Comparison of ENCODE assay signal across 25 cellular contexts in the genomic region with DNA sequence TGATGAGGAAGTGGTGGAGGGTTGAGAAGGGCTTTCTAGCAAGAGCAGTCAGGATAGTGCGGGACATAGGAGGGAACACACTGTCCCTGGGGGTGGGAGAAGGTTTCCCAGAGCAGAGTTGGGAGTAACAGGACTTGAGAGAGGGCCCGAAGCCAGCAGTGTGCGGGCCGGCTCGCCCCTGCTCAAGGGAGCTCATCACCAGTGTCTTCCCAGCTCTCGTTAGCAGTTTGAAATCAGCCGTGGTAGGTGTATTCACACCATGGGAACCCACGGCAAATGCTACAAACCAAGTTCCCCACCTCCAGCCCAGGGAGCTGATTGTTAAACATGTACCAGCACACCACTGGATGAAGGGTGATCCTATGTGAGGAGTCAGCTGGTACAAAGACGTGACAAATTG.
"Had no signal": no experiment of that assay in that cellular context is flagged by ENCODE, and none has a peak within 500 bp of the region (broad histone marks: within the 10 kb centered on the region; RNA-seq: fewer than 3 reads in every experiment).

No MANE protein-coding gene starts in this region.

- H3K4me3 ChIP-seq: dorsolateral prefrontal cortex, gastrocnemius medialis, heart left ventricle, hepatocyte, left ventricle myocardium inferior, lower lobe of right lung, prostate gland, sigmoid colon, stomach, thyroid gland had no signal

- H2AFZ ChIP-seq: hepatocyte, parathyroid adenoma had no signal

- H3K36me3 ChIP-seq: gastrocnemius medialis, heart left ventricle, left ventricle myocardium inferior, lower lobe of right lung, prostate gland, sigmoid colon, stomach, thyroid gland had no signal

- H3K27me3 ChIP-seq: hepatocyte, thyroid gland had no signal

- DNase-seq: effector CD4-positive, alpha-beta T cell; foreskin fibroblast; gastrocnemius medialis; kidney glomerular epithelial cell; left colon; left ventricle myocardium inferior; lower lobe of right lung; right cardiac atrium; sigmoid colon; stimulated activated CD4-positive, alpha-beta T cell treated with anti-CD3 and anti-CD28 coated beads, Interleukin-2, amount 100 ng/mL, for 24 hours; stimulated activated CD4-positive, alpha-beta T cell treated with anti-CD3 and anti-CD28 coated beads, Interleukin-4, amount 100 ng/mL, for 24 hours; stimulated activated naive CD4-positive, alpha-beta T cell treated with Interleukin-2 at 50 U/mL for 16 hours; stomach; thyroid gland had no signal

- H3K27ac Mint-ChIP-seq: natural killer cell treated with Interleukin-12 subunit alpha and Interleukin-12 subunit beta and Interleukin-15 and Interleukin-18, amount 100 ng/mL, for 72 hours; stimulated activated effector memory CD8-positive, alpha-beta T cell treated with anti-CD3 and anti-CD28 coated beads, Interleukin-12 subunit alpha, Interleukin-12 subunit beta, amount 100 ng/mL, for 72 hours; type B pancreatic cell had no signal

- H3K4me3 Mint-ChIP-seq: natural killer cell treated with Interleukin-12 subunit alpha and Interleukin-12 subunit beta and Interleukin-15 and Interleukin-18, amount 100 ng/mL, for 72 hours; neural crest cell; stimulated activated effector memory CD8-positive, alpha-beta T cell treated with anti-CD3 and anti-CD28 coated beads, Interleukin-12 subunit alpha, Interleukin-12 subunit beta, amount 100 ng/mL, for 72 hours; type B pancreatic cell had no signal

- H3K4me2 ChIP-seq: hepatocyte had no signal

- H3K4me1 Mint-ChIP-seq: neural crest cell; stimulated activated effector memory CD8-positive, alpha-beta T cell treated with anti-CD3 and anti-CD28 coated beads, Interleukin-12 subunit alpha, Interleukin-12 subunit beta, amount 100 ng/mL, for 72 hours had no signal

- H3K9me3 ChIP-seq: gastrocnemius medialis, heart left ventricle, left ventricle myocardium inferior, lower lobe of right lung, prostate gland, sigmoid colon, stomach, thyroid gland had no signal

- H3K36me3 Mint-ChIP-seq: natural killer cell treated with Interleukin-12 subunit alpha and Interleukin-12 subunit beta and Interleukin-15 and Interleukin-18, amount 100 ng/mL, for 72 hours; stimulated activated effector memory CD8-positive, alpha-beta T cell treated with anti-CD3 and anti-CD28 coated beads, Interleukin-12 subunit alpha, Interleukin-12 subunit beta, amount 100 ng/mL, for 72 hours; type B pancreatic cell had no signal

- H3K4me1 ChIP-seq: gastrocnemius medialis, heart left ventricle, left ventricle myocardium inferior, lower lobe of right lung, parathyroid adenoma, prostate gland, sigmoid colon, stomach, thyroid gland had no signal

- H3K9me3 Mint-ChIP-seq: natural killer cell treated with Interleukin-12 subunit alpha and Interleukin-12 subunit beta and Interleukin-15 and Interleukin-18, amount 100 ng/mL, for 72 hours; neural crest cell; stimulated activated effector memory CD8-positive, alpha-beta T cell treated with anti-CD3 and anti-CD28 coated beads, Interleukin-12 subunit alpha, Interleukin-12 subunit beta, amount 100 ng/mL, for 72 hours; type B pancreatic cell had no signal

- ATAC-seq: esophagus mucosa; gastrocnemius medialis; heart left ventricle; left colon; right cardiac atrium; stimulated activated effector memory CD8-positive, alpha-beta T cell treated with anti-CD3 and anti-CD28 coated beads, Interleukin-12 subunit alpha, Interleukin-12 subunit beta, amount 100 ng/mL, for 72 hours had no signal

- H3K9ac ChIP-seq: parathyroid adenoma had no signal

- H3K27ac ChIP-seq: epithelial cell of prostate, gastrocnemius medialis, heart left ventricle, hepatocyte, left ventricle myocardium inferior, lower lobe of right lung, parathyroid adenoma, prostate gland, sigmoid colon, stomach, thyroid gland had no signal
